Comparison of ENCODE assay signal across 16 cellular contexts in genomic region chr13:82627183-82627582, GRCh38.
DNase-seq lines count a peak whose midpoint lies in the region; ATAC-seq and TF ChIP-seq lines count a peak whose summit lies in the region.
"Had no signal": no experiment of that assay in that cellular context is flagged by ENCODE, and none has a peak within 500 bp of the region (broad histone marks: within the 10 kb centered on the region; RNA-seq: fewer than 3 reads in every experiment).

No MANE protein-coding gene starts in this region.

- H3K4me3 Mint-ChIP-seq in GM23338: no peak overlapping the region
- H3K4me3 Mint-ChIP-seq: CD8-positive, alpha-beta T cell had no signal

- H3K27me3 ChIP-seq in foreskin keratinocyte (no peaks in the 10 kb centered on the region), GM23338 (ENCODE audit: insufficient read depth) (no peaks in the 10 kb centered on the region)
- H3K27me3 ChIP-seq: colonic mucosa, esophagus squamous epithelium, SJCRH30 had no signal

- TF ChIP-seq CTCF in foreskin keratinocyte (conservative IDR thresholded peaks at IDR 0.05) (no peak), GM23338 (conservative IDR thresholded peaks at IDR 0.05; ENCODE audit: low read depth in 2 of 2) (no peak)

- H3K36me3 ChIP-seq in GM23338 (ENCODE audit: insufficient read depth): no peaks in the 10 kb centered on the region
- H3K36me3 ChIP-seq: colonic mucosa, esophagus squamous epithelium, SJCRH30 had no signal

- H3K9me3 Mint-ChIP-seq in GM23338: no peaks in the 10 kb centered on the region
- H3K9me3 Mint-ChIP-seq: CD8-positive, alpha-beta T cell had no signal

- no peak overlapping the region for H3K4me2 ChIP-seq in GM23338

- H3F3A ChIP-seq in GM23338 (replicated peaks; ENCODE audit: low read depth): no peaks in the 10 kb centered on the region

- DNase-seq in EH (ENCODE audit: low read depth): peak; percentile 82
- peak; percentile 60 for DNase-seq in LHCN-M2 (ENCODE audit: low read depth)
- DNase-seq in amniotic stem cell (lab: John Stamatoyannopoulos, UW): peak; percentile 74
- DNase-seq in foreskin keratinocyte: peak; percentile 42 to 54
- DNase-seq in GM23338 (ENCODE audit: low spot score): no peak
- no peak for DNase-seq in dermis blood vessel endothelial cell
- no peak for DNase-seq in SW480 (ENCODE audit: low spot score)
- DNase-seq: activated CD4-positive, alpha-beta T cell treated with anti-CD3 and anti-CD28 coated beads, Interleukin-2, amount 50 U/mL, for 4 hours; activated T-cell treated with anti-CD3 and anti-CD28 coated beads, Interleukin-2, amount 50 U/mL, for 48 hours; CD8-positive, alpha-beta T cell; colonic mucosa; esophagus squamous epithelium; NCI-H1092; NCI-H82 had no signal

- no peaks in the 10 kb centered on the region for H3K27me3 Mint-ChIP-seq in GM23338 (ENCODE audit: insufficient read depth, low read depth, poor library complexity)

- H3K4me1 ChIP-seq in foreskin keratinocyte (peaks cover 3% of the 10 kb centered on the region), GM23338 (ENCODE audit: insufficient read depth) (no peaks in the 10 kb centered on the region)
- H3K4me1 ChIP-seq: colonic mucosa, esophagus squamous epithelium, SJCRH30 had no signal

- ATAC-seq in foreskin keratinocyte: peak; percentile 72
- no peak for ATAC-seq in GM23338
- ATAC-seq: CD8-positive, alpha-beta T cell had no signal

- no peaks in the 10 kb centered on the region for H4K20me1 ChIP-seq in GM23338 (replicated peaks; ENCODE audit: insufficient read depth)

- no peaks in the 10 kb centered on the region for H3K79me2 ChIP-seq in GM23338 (replicated peaks; ENCODE audit: insufficient read depth)

- H3K27ac Mint-ChIP-seq in GM23338: no peak overlapping the region
- H3K27ac Mint-ChIP-seq: CD8-positive, alpha-beta T cell had no signal

- no peak overlapping the region for H3K27ac ChIP-seq in foreskin keratinocyte
- no peak overlapping the region for H3K27ac ChIP-seq in GM23338 (ENCODE audit: low read depth)
- H3K27ac ChIP-seq: colonic mucosa, esophagus squamous epithelium, SJCRH30 had no signal

- H3K9me2 ChIP-seq in GM23338 (ENCODE audit: insufficient read depth): no peaks in the 10 kb centered on the region; the same call in 1 of the 2 replicates

- no peaks in the 10 kb centered on the region for H3K4me1 Mint-ChIP-seq in GM23338

- no peak overlapping the region for H2AFZ ChIP-seq in GM23338

- no peaks in the 10 kb centered on the region for H3K36me3 Mint-ChIP-seq in GM23338 (ENCODE audit: low read depth)
- H3K36me3 Mint-ChIP-seq: CD8-positive, alpha-beta T cell had no signal

- H3K4me3 ChIP-seq in GM23338: no peak overlapping the region
- H3K4me3 ChIP-seq: colonic mucosa, esophagus squamous epithelium, lung, SJCRH30 had no signal

TF ChIP-seq in GM23338, 12 proteins besides CTCF, POLR2A, EP300 and RAD21 (continues in another document):
- no peak for TF ChIP-seq POLR2AphosphoS5 (IDR thresholded peaks at IDR 0.05; ENCODE audit: low read depth)
- no peak for TF ChIP-seq CREB1 (CRISPR knock-in tag; IDR thresholded peaks at IDR 0.05; ENCODE audit: low read depth)
- no peak for TF ChIP-seq REST (IDR thresholded peaks at IDR 0.05; ENCODE audit: unreplicated experiment)
- TF ChIP-seq ZNF114 (CRISPR knock-in tag; IDR thresholded peaks at IDR 0.05): no peak
- TF ChIP-seq ZNF331 (CRISPR knock-in tag; IDR thresholded peaks at IDR 0.05; ENCODE audit: low read depth): no peak
- TF ChIP-seq EZH2phosphoT487 (IDR thresholded peaks at IDR 0.05; ENCODE audit: unreplicated experiment): no peak
- TF ChIP-seq NANOG (IDR thresholded peaks at IDR 0.05; ENCODE audit: borderline replicate concordance): no peak
- TF ChIP-seq, protein P1, sequence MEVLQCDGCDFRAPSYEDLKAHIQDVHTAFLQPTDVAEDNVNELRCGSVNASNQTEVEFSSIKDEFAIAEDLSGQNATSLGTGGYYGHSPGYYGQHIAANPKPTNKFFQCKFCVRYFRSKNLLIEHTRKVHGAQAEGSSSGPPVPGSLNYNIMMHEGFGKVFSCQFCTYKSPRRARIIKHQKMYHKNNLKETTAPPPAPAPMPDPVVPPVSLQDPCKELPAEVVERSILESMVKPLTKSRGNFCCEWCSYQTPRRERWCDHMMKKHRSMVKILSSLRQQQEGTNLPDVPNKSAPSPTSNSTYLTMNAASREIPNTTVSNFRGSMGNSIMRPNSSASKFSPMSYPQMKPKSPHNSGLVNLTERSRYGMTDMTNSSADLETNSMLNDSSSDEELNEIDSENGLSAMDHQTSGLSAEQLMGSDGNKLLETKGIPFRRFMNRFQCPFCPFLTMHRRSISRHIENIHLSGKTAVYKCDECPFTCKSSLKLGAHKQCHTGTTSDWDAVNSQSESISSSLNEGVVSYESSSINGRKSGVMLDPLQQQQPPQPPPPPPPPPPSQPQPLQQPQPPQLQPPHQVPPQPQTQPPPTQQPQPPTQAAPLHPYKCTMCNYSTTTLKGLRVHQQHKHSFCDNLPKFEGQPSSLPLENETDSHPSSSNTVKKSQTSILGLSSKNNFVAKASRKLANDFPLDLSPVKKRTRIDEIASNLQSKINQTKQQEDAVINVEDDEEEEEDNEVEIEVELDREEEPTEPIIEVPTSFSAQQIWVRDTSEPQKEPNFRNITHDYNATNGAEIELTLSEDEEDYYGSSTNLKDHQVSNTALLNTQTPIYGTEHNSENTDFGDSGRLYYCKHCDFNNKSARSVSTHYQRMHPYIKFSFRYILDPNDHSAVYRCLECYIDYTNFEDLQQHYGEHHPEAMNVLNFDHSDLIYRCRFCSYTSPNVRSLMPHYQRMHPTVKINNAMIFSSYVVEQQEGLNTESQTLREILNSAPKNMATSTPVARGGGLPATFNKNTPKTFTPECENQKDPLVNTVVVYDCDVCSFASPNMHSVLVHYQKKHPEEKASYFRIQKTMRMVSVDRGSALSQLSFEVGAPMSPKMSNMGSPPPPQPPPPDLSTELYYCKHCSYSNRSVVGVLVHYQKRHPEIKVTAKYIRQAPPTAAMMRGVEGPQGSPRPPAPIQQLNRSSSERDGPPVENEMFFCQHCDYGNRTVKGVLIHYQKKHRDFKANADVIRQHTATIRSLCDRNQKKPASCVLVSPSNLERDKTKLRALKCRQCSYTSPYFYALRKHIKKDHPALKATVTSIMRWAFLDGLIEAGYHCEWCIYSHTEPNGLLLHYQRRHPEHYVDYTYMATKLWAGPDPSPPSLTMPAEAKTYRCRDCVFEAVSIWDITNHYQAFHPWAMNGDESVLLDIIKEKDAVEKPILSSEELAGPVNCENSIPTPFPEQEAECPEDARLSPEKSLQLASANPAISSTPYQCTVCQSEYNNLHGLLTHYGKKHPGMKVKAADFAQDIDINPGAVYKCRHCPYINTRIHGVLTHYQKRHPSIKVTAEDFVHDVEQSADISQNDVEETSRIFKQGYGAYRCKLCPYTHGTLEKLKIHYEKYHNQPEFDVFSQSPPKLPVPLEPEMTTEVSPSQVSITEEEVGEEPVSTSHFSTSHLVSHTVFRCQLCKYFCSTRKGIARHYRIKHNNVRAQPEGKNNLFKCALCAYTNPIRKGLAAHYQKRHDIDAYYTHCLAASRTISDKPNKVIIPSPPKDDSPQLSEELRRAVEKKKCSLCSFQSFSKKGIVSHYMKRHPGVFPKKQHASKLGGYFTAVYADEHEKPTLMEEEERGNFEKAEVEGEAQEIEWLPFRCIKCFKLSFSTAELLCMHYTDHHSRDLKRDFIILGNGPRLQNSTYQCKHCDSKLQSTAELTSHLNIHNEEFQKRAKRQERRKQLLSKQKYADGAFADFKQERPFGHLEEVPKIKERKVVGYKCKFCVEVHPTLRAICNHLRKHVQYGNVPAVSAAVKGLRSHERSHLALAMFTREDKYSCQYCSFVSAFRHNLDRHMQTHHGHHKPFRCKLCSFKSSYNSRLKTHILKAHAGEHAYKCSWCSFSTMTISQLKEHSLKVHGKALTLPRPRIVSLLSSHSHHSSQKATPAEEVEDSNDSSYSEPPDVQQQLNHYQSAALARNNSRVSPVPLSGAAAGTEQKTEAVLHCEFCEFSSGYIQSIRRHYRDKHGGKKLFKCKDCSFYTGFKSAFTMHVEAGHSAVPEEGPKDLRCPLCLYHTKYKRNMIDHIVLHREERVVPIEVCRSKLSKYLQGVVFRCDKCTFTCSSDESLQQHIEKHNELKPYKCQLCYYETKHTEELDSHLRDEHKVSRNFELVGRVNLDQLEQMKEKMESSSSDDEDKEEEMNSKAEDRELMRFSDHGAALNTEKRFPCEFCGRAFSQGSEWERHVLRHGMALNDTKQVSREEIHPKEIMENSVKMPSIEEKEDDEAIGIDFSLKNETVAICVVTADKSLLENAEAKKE (CRISPR knock-in tag; IDR thresholded peaks at IDR 0.05): no peak
- no peak for TF ChIP-seq EZH2 (IDR thresholded peaks at IDR 0.05; ENCODE audit: low read depth, unreplicated experiment)
- TF ChIP-seq STAT1 (IDR thresholded peaks at IDR 0.05; ENCODE audit: unreplicated experiment): no peak

Comparison
In these comparisons a context has a peak if more than half of its experiments do, and no peak if none do; other contexts are left out.
1. DNase-seq: peak in EH (single experiment), LHCN-M2 (single experiment), amniotic stem cell (single experiment) and foreskin keratinocyte (2 of 2); none in GM23338 (single experiment), dermis blood vessel endothelial cell (single experiment) and SW480 (single experiment).